ENCODE assay signal across 17 cellular contexts in the genomic region with DNA sequence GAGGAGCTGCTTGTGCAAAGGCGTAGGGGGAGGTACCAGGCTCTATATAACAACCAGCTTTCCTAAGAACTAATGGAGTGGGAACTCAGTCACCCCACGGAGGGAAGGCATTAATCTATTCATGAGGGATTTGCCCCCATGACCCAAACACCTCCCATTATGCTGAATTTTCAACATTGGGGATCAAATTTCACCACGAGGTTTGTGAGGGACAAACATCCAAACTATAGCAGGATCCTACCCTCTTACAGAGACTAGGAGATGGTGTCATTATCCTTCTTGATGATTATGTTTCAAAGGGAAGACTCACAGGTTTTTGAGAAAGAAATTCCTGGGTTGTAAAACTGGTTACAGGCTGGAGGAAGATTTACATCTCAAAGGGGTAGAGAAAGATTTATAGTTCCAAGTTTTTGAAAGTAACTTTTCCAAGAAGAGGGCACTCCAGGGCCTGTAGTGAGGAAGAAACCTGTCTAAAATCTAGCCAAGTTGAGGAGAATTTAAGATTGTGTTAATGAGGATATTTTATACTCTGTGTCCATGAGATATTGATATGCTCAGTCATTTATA.
"Had no signal": no experiment of that assay in that cellular context is flagged by ENCODE, and none has a peak within 500 bp of the region (broad histone marks: within the 10 kb centered on the region; RNA-seq: fewer than 3 reads in every experiment).

No MANE protein-coding gene starts in this region.

- H3K9me3 Mint-ChIP-seq: activated CD4-positive, alpha-beta T cell treated with anti-CD3 and anti-CD28 coated beads, Interleukin-2, amount 10 ng/mL, durations not matched to agents 7 days and 5 days; effector memory CD8-positive, alpha-beta T cell had no signal

- H3K4me3 Mint-ChIP-seq: activated CD4-positive, alpha-beta T cell treated with anti-CD3 and anti-CD28 coated beads, Interleukin-2, amount 10 ng/mL, durations not matched to agents 7 days and 5 days; activated naive CD8-positive, alpha-beta T cell; central memory CD8-positive, alpha-beta T cell; effector memory CD8-positive, alpha-beta T cell; stimulated activated memory B cell treated with anti-CD40 and anti-IgM and Interleukin-4, amounts not matched to agents 10 μg/mL and 1 μg/mL and 100 μg/mL, for 72 hours had no signal

- H3K36me3 Mint-ChIP-seq: activated naive CD8-positive, alpha-beta T cell; stimulated activated memory B cell treated with anti-CD40 and anti-IgM and Interleukin-4, amounts not matched to agents 10 μg/mL and 1 μg/mL and 100 μg/mL, for 72 hours had no signal

- DNase-seq: activated CD4-positive, alpha-beta T cell treated with anti-CD3 and anti-CD28 coated beads, Interleukin-2, amount 10 ng/mL, durations not matched to agents 7 days and 5 days; activated CD8-positive, alpha-beta memory T cell treated with anti-CD3 and anti-CD28 coated beads for 24 hours; activated gamma-delta T cell treated with Interleukin-2 at 50 U/mL for 16 hours; amniotic stem cell; brain microvascular endothelial cell; effector memory CD8-positive, alpha-beta T cell; gastrocnemius medialis; heart right ventricle; mesenchymal stem cell; pancreas; stimulated activated CD4-positive, alpha-beta T cell treated with anti-CD3 and anti-CD28 coated beads, Interleukin-2, amount 100 ng/mL, for 48 hours; thyroid gland had no signal

- H3K9me3 ChIP-seq: gastrocnemius medialis, pancreas, thyroid gland had no signal

- H3K27me3 Mint-ChIP-seq: activated CD4-positive, alpha-beta T cell treated with anti-CD3 and anti-CD28 coated beads, Interleukin-2, amount 10 ng/mL, durations not matched to agents 7 days and 5 days; activated naive CD8-positive, alpha-beta T cell; central memory CD8-positive, alpha-beta T cell; effector memory CD8-positive, alpha-beta T cell; stimulated activated memory B cell treated with anti-CD40 and anti-IgM and Interleukin-4, amounts not matched to agents 10 μg/mL and 1 μg/mL and 100 μg/mL, for 72 hours had no signal

- H3K4me3 ChIP-seq: coronary artery, gastrocnemius medialis, heart right ventricle, pancreas, thyroid gland had no signal

- H3K4me1 ChIP-seq: gastrocnemius medialis, heart right ventricle had no signal

- H3K36me3 ChIP-seq: brain microvascular endothelial cell, gastrocnemius medialis, heart right ventricle, pancreas, thyroid gland had no signal

- H3K27me3 ChIP-seq: brain microvascular endothelial cell, gastrocnemius medialis, heart right ventricle, pancreas, thyroid gland had no signal

- H3K27ac Mint-ChIP-seq: activated CD4-positive, alpha-beta T cell treated with anti-CD3 and anti-CD28 coated beads, Interleukin-2, amount 10 ng/mL, durations not matched to agents 7 days and 5 days; activated naive CD8-positive, alpha-beta T cell; effector memory CD8-positive, alpha-beta T cell; stimulated activated memory B cell treated with anti-CD40 and anti-IgM and Interleukin-4, amounts not matched to agents 10 μg/mL and 1 μg/mL and 100 μg/mL, for 72 hours had no signal

- H3K27ac ChIP-seq: brain microvascular endothelial cell, coronary artery, epithelial cell of prostate, gastrocnemius medialis, heart right ventricle, pancreas had no signal

- H3K4me1 Mint-ChIP-seq: activated CD4-positive, alpha-beta T cell treated with anti-CD3 and anti-CD28 coated beads, Interleukin-2, amount 10 ng/mL, durations not matched to agents 7 days and 5 days; central memory CD8-positive, alpha-beta T cell; stimulated activated memory B cell treated with anti-CD40 and anti-IgM and Interleukin-4, amounts not matched to agents 10 μg/mL and 1 μg/mL and 100 μg/mL, for 72 hours had no signal
